ENCODE assay signal across 15 cellular contexts in the genomic region with DNA sequence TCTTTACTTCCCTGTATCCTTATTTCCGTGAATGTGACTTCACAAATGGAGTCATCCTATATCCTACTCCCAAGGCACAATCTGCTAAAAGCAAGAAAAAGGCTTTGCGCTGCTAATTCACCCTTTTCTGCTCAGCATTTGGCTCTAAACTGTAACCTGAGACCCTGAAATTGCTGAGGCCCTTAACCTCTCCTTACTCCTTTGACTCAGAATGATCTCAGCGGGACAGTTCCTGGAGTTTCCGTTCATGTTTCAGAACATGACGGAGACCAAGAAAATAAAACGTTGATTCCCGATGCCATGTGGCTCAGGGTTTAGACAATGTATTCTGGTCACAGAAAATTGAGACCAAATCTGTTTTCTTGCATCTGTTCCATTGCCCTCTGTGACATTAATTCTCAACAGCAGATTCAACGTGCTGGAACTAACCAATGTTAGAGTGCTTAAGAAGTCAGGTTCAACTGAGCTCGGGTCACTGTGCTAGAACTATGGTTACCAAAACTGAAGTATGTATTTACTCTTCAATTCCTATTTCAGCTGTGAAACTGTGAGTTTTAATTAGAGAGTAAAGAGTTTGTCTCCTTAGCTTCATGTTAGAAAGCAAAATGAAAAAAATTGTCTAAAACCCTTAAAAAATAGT. TPM values are rescaled to one million over a fixed set of nuclear protein-coding genes. Genes with fewer than 3 reads are reported as not detected.
DNase-seq lines count a peak whose midpoint lies in the region; ATAC-seq and TF ChIP-seq lines count a peak whose summit lies in the region.
"Had no signal": no experiment of that assay in that cellular context is flagged by ENCODE, and none has a peak within 500 bp of the region (broad histone marks: within the 10 kb centered on the region; RNA-seq: fewer than 3 reads in every experiment).

No MANE protein-coding gene starts in this region.

- no peaks in the 10 kb centered on the region for H3K27me3 Mint-ChIP-seq in endodermal cell (ENCODE audit: insufficient read depth)

- no peak for TF ChIP-seq RAD21 in neural cell (conservative IDR thresholded peaks at IDR 0.05)

- no peaks in the 10 kb centered on the region for H3K36me3 ChIP-seq in endodermal cell (ENCODE audit: control insufficient read depth, insufficient read depth, low read length)
- H3K36me3 ChIP-seq in neural cell (ENCODE audit: insufficient read depth, low read length), result no peaks in the 10 kb centered on the region
- H3K36me3 ChIP-seq: HAP-1, left lung, suprapubic skin had no signal

- H3K27ac ChIP-seq in endodermal cell (ENCODE audit: low read depth, low read length) (peak overlapping the region; percentile 36), neural cell (ENCODE audit: low read length) (no peak overlapping the region)
- H3K27ac ChIP-seq: left lung, suprapubic skin had no signal

- H2AFZ ChIP-seq in neural cell (ENCODE audit: low read depth, low read length), result no peak overlapping the region

- H3K27me3 ChIP-seq in endodermal cell (ENCODE audit: control insufficient read depth, insufficient read depth, low read length, poor library complexity, severe bottlenecking), result no peaks in the 10 kb centered on the region
- no peaks in the 10 kb centered on the region for H3K27me3 ChIP-seq in neural cell (ENCODE audit: insufficient read depth, low read depth, low read length)
- H3K27me3 ChIP-seq: left lung, suprapubic skin had no signal

- H3K79me2 ChIP-seq in neural cell (replicated peaks; ENCODE audit: insufficient read depth, low read length), result no peaks in the 10 kb centered on the region

- H3K9me3 ChIP-seq in endodermal cell (ENCODE audit: control insufficient read depth, low read length) (no peaks in the 10 kb centered on the region), neural cell (ENCODE audit: low read length) (no peaks in the 10 kb centered on the region)
- H3K9me3 ChIP-seq: HAP-1, left lung, suprapubic skin had no signal

- TF ChIP-seq EP300 in neural cell (conservative IDR thresholded peaks at IDR 0.05; ENCODE audit: poor library complexity, severe bottlenecking), result no peak

- H3K4me3 ChIP-seq in endodermal cell (ENCODE audit: low read length) (no peak overlapping the region), neural cell (ENCODE audit: low read length) (peak overlapping the region; percentile 7)
- H3K4me3 ChIP-seq: HAP-1, left lung, suprapubic skin had no signal

- no peak overlapping the region for H3K4me2 ChIP-seq in neural cell (ENCODE audit: low read length)

- DNase-seq in ELF-1 (ENCODE audit: low read depth, low spot score), result peak; percentile 49
- peak; percentile 96 for DNase-seq in NCI-H2171 treated with DMSO at 0.1 percent for 48 hours (lab: John Stamatoyannopoulos, UW)
- DNase-seq in endodermal cell, result peak; percentile 67
- DNase-seq in stimulated activated CD4-positive, alpha-beta T cell treated with anti-CD3 and anti-CD28 coated beads, Interleukin-12 subunit alpha, Interleukin-12 subunit beta, amount 100 ng/mL, for 4 hours, result no peak
- no peak for DNase-seq in NCI-H345 (lab: John Stamatoyannopoulos, UW)
- no peak for DNase-seq in effector CD4-positive, alpha-beta T cell
- DNase-seq: activated CD8-positive, alpha-beta memory T cell treated with anti-CD3 and anti-CD28 coated beads, Interleukin-2, amount 50 U/mL, for 4 hours; C1 segment of cervical spinal cord; left lung; posterior cingulate gyrus; T1000 had no signal

- WGBS in endodermal cell (ENCODE audit: insufficient coverage in 1 of 2, insufficient read length in 1 of 2), 2 experiments, result 17 to 29% methylated on average over 7 to 9 of the region's 9 CpGs

- H3K9me2 ChIP-seq in neural cell (ENCODE audit: insufficient read depth, low read length), result no peaks in the 10 kb centered on the region

- H3K9me3 Mint-ChIP-seq in endodermal cell, result peaks cover 2% of the 10 kb centered on the region

- no peak overlapping the region for H3K4me3 Mint-ChIP-seq in endodermal cell

- no peak for ATAC-seq in GM19467 (IDR thresholded peaks at IDR 0.05; ENCODE audit: unreplicated experiment)
- ATAC-seq: left lung had no signal

- no peak overlapping the region for H3K9ac ChIP-seq in endodermal cell (ENCODE audit: extremely low read depth, low read length, poor library complexity, severe bottlenecking)
- H3K9ac ChIP-seq in neural cell (ENCODE audit: low read length), result no peak overlapping the region

- no peaks in the 10 kb centered on the region for H4K20me1 ChIP-seq in neural cell (ENCODE audit: insufficient read depth)

- no peak overlapping the region for H3K27ac Mint-ChIP-seq in endodermal cell

- H3K4me1 Mint-ChIP-seq in endodermal cell, result peaks cover 13% of the 10 kb centered on the region

- H3K4me1 ChIP-seq in endodermal cell (ENCODE audit: control insufficient read depth, insufficient read depth, low read length), result peaks cover 12% of the 10 kb centered on the region
- H3K4me1 ChIP-seq: HAP-1, left lung, suprapubic skin had no signal

- H3F3A ChIP-seq in neural cell (ENCODE audit: insufficient read depth, low read length, poor library complexity, severe bottlenecking), result no peaks in the 10 kb centered on the region

- no peak for TF ChIP-seq CTCF in endodermal cell (conservative IDR thresholded peaks at IDR 0.05)
- no peak for TF ChIP-seq CTCF in neural cell (IDR thresholded peaks at IDR 0.05; ENCODE audit: poor library complexity, severe bottlenecking)

- no peaks in the 10 kb centered on the region for H3K36me3 Mint-ChIP-seq in endodermal cell (ENCODE audit: low read depth)

TF ChIP-seq in neural cell, 6 proteins besides CTCF, POLR2A, EP300 and RAD21:
- TF ChIP-seq, protein P1, sequence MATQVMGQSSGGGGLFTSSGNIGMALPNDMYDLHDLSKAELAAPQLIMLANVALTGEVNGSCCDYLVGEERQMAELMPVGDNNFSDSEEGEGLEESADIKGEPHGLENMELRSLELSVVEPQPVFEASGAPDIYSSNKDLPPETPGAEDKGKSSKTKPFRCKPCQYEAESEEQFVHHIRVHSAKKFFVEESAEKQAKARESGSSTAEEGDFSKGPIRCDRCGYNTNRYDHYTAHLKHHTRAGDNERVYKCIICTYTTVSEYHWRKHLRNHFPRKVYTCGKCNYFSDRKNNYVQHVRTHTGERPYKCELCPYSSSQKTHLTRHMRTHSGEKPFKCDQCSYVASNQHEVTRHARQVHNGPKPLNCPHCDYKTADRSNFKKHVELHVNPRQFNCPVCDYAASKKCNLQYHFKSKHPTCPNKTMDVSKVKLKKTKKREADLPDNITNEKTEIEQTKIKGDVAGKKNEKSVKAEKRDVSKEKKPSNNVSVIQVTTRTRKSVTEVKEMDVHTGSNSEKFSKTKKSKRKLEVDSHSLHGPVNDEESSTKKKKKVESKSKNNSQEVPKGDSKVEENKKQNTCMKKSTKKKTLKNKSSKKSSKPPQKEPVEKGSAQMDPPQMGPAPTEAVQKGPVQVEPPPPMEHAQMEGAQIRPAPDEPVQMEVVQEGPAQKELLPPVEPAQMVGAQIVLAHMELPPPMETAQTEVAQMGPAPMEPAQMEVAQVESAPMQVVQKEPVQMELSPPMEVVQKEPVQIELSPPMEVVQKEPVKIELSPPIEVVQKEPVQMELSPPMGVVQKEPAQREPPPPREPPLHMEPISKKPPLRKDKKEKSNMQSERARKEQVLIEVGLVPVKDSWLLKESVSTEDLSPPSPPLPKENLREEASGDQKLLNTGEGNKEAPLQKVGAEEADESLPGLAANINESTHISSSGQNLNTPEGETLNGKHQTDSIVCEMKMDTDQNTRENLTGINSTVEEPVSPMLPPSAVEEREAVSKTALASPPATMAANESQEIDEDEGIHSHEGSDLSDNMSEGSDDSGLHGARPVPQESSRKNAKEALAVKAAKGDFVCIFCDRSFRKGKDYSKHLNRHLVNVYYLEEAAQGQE (IDR thresholded peaks at IDR 0.05; ENCODE audit: borderline replicate concordance), result no peak
- no peak for TF ChIP-seq MXI1 (conservative IDR thresholded peaks at IDR 0.05; ENCODE audit: poor library complexity, severe bottlenecking)
- TF ChIP-seq SMC3 (conservative IDR thresholded peaks at IDR 0.05; ENCODE audit: poor library complexity), result no peak
- TF ChIP-seq EZH2 (IDR thresholded peaks at IDR 0.05; ENCODE audit: borderline replicate concordance, insufficient read depth, low read length, poor library complexity, severe bottlenecking), result no peak
- TF ChIP-seq POLR2AphosphoS5 (IDR thresholded peaks at IDR 0.05), result no peak
- TF ChIP-seq TAF1 (IDR thresholded peaks at IDR 0.05; ENCODE audit: low read depth), result no peak

RNA-seq across cellular contexts. Expression of a gene that starts 45.4 kb away (rescaled TPM):
- not detected for total RNA-seq in endodermal cell
- 0.07 TPM for polyA plus RNA-seq in endodermal cell (2013, experiment 1 of 2)
- 0.12 TPM for polyA plus RNA-seq in endodermal cell (2013, experiment 2 of 2)
- polyA plus RNA-seq in neural cell, result not detected in 2 replicates
- polyA minus RNA-seq in neural cell, result not detected in 2 replicates
- total RNA-seq: left lung had no signal

Comparison
In these comparisons a context has a peak if more than half of its experiments do, and no peak if none do; other contexts are left out.
1. DNase-seq: peak in ELF-1 (single experiment), NCI-H2171 treated with DMSO at 0.1 percent for 48 hours (single experiment) and endodermal cell (single experiment); none in stimulated activated CD4-positive, alpha-beta T cell treated with anti-CD3 and anti-CD28 coated beads, Interleukin-12 subunit alpha, Interleukin-12 subunit beta, amount 100 ng/mL, for 4 hours (single experiment), NCI-H345 (single experiment) and effector CD4-positive, alpha-beta T cell (single experiment).